8 cellular contexts compared by ENCODE assay signal in the genomic region with DNA sequence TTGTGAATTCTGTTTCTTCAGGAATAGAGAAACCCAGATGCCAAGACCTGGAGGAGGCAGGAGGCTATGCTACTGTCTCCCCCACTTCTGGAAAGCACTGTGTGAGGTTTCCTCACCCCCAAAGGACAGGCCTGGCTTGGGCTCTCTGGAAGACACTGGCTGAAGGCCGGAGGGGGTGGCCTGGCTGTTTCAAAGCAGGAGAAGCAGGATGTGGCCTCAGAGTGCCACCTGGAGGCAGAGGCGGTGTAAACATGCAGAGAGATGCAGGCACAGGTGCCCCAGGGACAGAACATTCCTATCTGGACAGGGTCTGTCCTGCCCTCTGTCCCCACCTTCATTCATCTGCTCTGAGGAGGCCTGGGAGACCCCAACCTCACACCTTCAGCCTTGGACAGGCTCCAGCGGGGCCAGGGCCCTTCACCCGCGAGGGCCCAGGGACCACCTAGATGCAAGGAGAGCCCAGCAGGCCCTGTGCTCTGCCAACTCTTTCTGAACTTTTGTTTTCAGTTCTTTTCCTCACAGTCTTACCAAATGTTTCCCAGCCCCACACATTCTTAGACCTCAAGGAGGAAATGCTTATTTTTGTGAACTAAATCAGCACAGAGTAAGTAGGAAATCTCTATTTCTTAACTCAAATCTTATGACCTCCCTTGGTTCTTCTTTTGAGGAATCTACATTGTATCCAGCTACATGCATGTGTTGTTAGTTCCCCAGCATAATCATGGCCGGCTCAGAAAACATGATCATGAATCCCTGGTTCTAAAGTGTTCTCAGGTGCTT.
DNase-seq lines count a peak whose midpoint lies in the region; ATAC-seq and TF ChIP-seq lines count a peak whose summit lies in the region.

No MANE protein-coding gene starts in this region.

- H3K9me3 Mint-ChIP-seq in activated T-cell treated with anti-CD3 and anti-CD28 coated beads, Interleukin-2, amount 50 U/mL, for 72 hours, result no peaks in the 10 kb centered on the region

- no peaks in the 10 kb centered on the region for H3K79me2 ChIP-seq in osteoblast (ENCODE audit: insufficient read depth, low read length)

- H3K4me1 Mint-ChIP-seq in activated T-cell treated with anti-CD3 and anti-CD28 coated beads, Interleukin-2, amount 50 U/mL, for 72 hours (ENCODE audit: low read depth), result no peaks in the 10 kb centered on the region

- H4K20me1 ChIP-seq in osteoblast (ENCODE audit: insufficient read depth, low read length), result no peaks in the 10 kb centered on the region

- H3K27ac ChIP-seq in foreskin keratinocyte, result no peak overlapping the region
- H3K27ac ChIP-seq in osteoblast (ENCODE audit: low read depth, low read length), result no peak overlapping the region

- H3K4me3 Mint-ChIP-seq in activated T-cell treated with anti-CD3 and anti-CD28 coated beads, Interleukin-2, amount 50 U/mL, for 72 hours, result no peak overlapping the region

- ATAC-seq in HG02642 (IDR thresholded peaks at IDR 0.05; ENCODE audit: poor library complexity, unreplicated experiment) (peak; percentile 39), foreskin keratinocyte (peak; percentile 44), GM21825 (IDR thresholded peaks at IDR 0.05; ENCODE audit: unreplicated experiment) (no peak), HG02610 (IDR thresholded peaks at IDR 0.05; ENCODE audit: unreplicated experiment) (no peak)
- peak in 1 of 2 donors; percentile 34 for ATAC-seq in activated T-cell treated with anti-CD3 and anti-CD28 coated beads, Interleukin-2, amount 50 U/mL, for 72 hours (replicated peaks in 1 of 2)

- H3K4me2 ChIP-seq in osteoblast (ENCODE audit: insufficient read depth, low read length), result no peak overlapping the region

- TF ChIP-seq CTCF in foreskin keratinocyte (conservative IDR thresholded peaks at IDR 0.05) (peak; percentile 65), osteoblast (IDR thresholded peaks at IDR 0.05; ENCODE audit: extremely low read depth, low read depth, low read length) (peak; percentile 80)

- no peak overlapping the region for H3K27ac Mint-ChIP-seq in activated T-cell treated with anti-CD3 and anti-CD28 coated beads, Interleukin-2, amount 50 U/mL, for 72 hours

- H3K9me3 ChIP-seq in osteoblast (ENCODE audit: low read depth, low read length), result no peaks in the 10 kb centered on the region

- H3K4me1 ChIP-seq in foreskin keratinocyte (no peaks in the 10 kb centered on the region), osteoblast (ENCODE audit: insufficient read depth, low read length) (peaks cover 9% of the 10 kb centered on the region)

- H3K4me3 ChIP-seq in osteoblast (ENCODE audit: insufficient read depth, low read length), result no peak overlapping the region

- peaks cover 10% of the 10 kb centered on the region for H3K27me3 Mint-ChIP-seq in activated T-cell treated with anti-CD3 and anti-CD28 coated beads, Interleukin-2, amount 50 U/mL, for 72 hours (ENCODE audit: low read depth)

- H2AFZ ChIP-seq in osteoblast (ENCODE audit: low read length), result no peak overlapping the region

- no peaks in the 10 kb centered on the region for H3K36me3 Mint-ChIP-seq in activated T-cell treated with anti-CD3 and anti-CD28 coated beads, Interleukin-2, amount 50 U/mL, for 72 hours (ENCODE audit: insufficient read depth in 2 of 2)

- H3K27me3 ChIP-seq in foreskin keratinocyte, result no peaks in the 10 kb centered on the region
- H3K27me3 ChIP-seq in osteoblast (ENCODE audit: insufficient read depth, low read length), result peaks cover 3% of the 10 kb centered on the region

- no peaks in the 10 kb centered on the region for H3K36me3 ChIP-seq in osteoblast (ENCODE audit: insufficient read depth, low read length)

- peak; percentile 83 for DNase-seq in ELF-1 (ENCODE audit: low read depth, low spot score)
- DNase-seq in NOMO-1 treated with DMSO at 0.1 percent for 48 hours (lab: John Stamatoyannopoulos, UW; ENCODE audit: unreplicated experiment), result peak; percentile 53
- peak; percentile 56 to 57 for DNase-seq in activated T-cell treated with anti-CD3 and anti-CD28 coated beads, Interleukin-2, amount 50 U/mL, for 72 hours
- peak in 1 of 2 donors; percentile 16 for DNase-seq in foreskin keratinocyte
- peak; percentile 88 for DNase-seq in osteoblast (ENCODE audit: insufficient read length, low spot score, missing footprints)

Comparison
In these comparisons a context has a peak if more than half of its experiments do, and no peak if none do; other contexts are left out.
1. ATAC-seq: peak in HG02642 (single experiment) and foreskin keratinocyte (single experiment); none in GM21825 (single experiment) and HG02610 (single experiment).